Comparison of ENCODE assay signal across 8 cellular contexts in the genomic region with DNA sequence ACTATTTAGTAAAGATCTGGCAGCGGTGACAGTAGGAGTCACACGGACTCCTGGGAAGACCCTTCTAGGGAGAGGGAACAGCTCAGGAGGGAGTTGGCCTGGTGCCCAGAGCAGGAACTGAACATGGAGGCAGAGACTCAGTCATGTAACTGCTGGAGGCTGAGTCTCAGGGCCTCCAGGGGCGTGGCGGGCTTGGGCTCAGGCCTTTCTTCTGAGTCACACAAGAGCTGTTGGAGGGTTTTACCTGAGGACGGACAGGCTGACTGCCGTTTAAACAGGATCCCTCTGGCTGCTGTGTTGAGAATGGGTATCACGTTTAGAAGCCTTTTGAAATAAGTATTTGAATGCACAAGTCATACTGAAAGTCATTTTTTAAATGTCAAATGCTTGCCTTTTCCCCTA. TPM values are rescaled to one million over a fixed set of nuclear protein-coding genes. Genes with fewer than 3 reads are reported as not detected.
DNase-seq lines count a peak whose midpoint lies in the region; ATAC-seq and TF ChIP-seq lines count a peak whose summit lies in the region.

No MANE protein-coding gene starts in this region.

- TF ChIP-seq CTCF in heart right ventricle (IDR thresholded peaks at IDR 0.05) (no peak), stomach (IDR thresholded peaks at IDR 0.05) (no peak)

- ATAC-seq in left cardiac atrium: peak in 1 of 2 donors; percentile 68
- ATAC-seq in heart right ventricle: no peak
- no peak for ATAC-seq in GM18873 (IDR thresholded peaks at IDR 0.05; ENCODE audit: low FRiP score, unreplicated experiment)
- no peak for ATAC-seq in HG02678 (IDR thresholded peaks at IDR 0.05; ENCODE audit: unreplicated experiment)

- peak; percentile 38 for DNase-seq in left cardiac atrium
- no peak for DNase-seq in heart right ventricle
- DNase-seq in NCI-H2171 (lab: John Stamatoyannopoulos, UW): peak; percentile 27
- DNase-seq in stomach: peak; percentile 69
- no peak for DNase-seq in effector CD4-positive, alpha-beta T cell

- peak overlapping the region; percentile 45 to 50 for H3K9ac ChIP-seq in duodenal mucosa (ENCODE audit: low read depth in 1 of 2, low read length in 2 of 2)

- no peak for TF ChIP-seq EP300 in stomach (IDR thresholded peaks at IDR 0.05)

- intact Hi-C loops in left cardiac atrium (cut with DNase I): loop anchor here in 1 of 2 donors (5.0 kb wide), 1 partner anchor 324 kb away; no protein-coding TSS in a partner anchor
- intact Hi-C loops in heart right ventricle (cut with DNase I): loop anchor here in 1 of 10 donors (5.0 kb wide), 1 partner anchor 336 kb away; no protein-coding TSS in a partner anchor
- intact Hi-C loops in stomach (cut with DNase I; ENCODE audit: low total_unique reads): no loop called here

- no peaks in the 10 kb centered on the region for H3K9me3 ChIP-seq in heart right ventricle
- no peaks in the 10 kb centered on the region for H3K9me3 ChIP-seq in duodenal mucosa (ENCODE audit: control insufficient read depth in 1 of 2, low read length in 2 of 2)
- H3K9me3 ChIP-seq in stomach: no peaks in the 10 kb centered on the region

- WGBS in heart right ventricle, 2 donors: 80 to 82% methylated on average over 7 of the region's 7 CpGs
- 49 to 75% (median 59%) methylated on average over 7 of the region's 7 CpGs for WGBS in stomach, 5 donors

- TF ChIP-seq POLR2A in stomach (IDR thresholded peaks at IDR 0.05): no peak

- H3K4me3 ChIP-seq in heart right ventricle (no peak overlapping the region), duodenal mucosa (ENCODE audit: low read depth in 1 of 2, low read length in 2 of 2) (no peak overlapping the region), stomach (no peak overlapping the region)

- no peaks in the 10 kb centered on the region for H3K36me3 ChIP-seq in heart right ventricle
- H3K36me3 ChIP-seq in duodenal mucosa (ENCODE audit: control insufficient read depth in 1 of 2, insufficient read depth in 2 of 2, low read length in 2 of 2): no peaks in the 10 kb centered on the region
- H3K36me3 ChIP-seq in stomach: no peaks in the 10 kb centered on the region

- H3K27ac ChIP-seq in heart right ventricle: no peak overlapping the region
- H3K27ac ChIP-seq in duodenal mucosa (ENCODE audit: low read depth, low read length): peak overlapping the region; percentile 36
- H3K27ac ChIP-seq in stomach: peak overlapping the region in 1 of 5 donors; percentile 17

- no peaks in the 10 kb centered on the region for H3K27me3 ChIP-seq in heart right ventricle
- no peaks in the 10 kb centered on the region for H3K27me3 ChIP-seq in duodenal mucosa (ENCODE audit: control insufficient read depth in 1 of 2, insufficient read depth in 2 of 2, low read length in 2 of 2)
- no peaks in the 10 kb centered on the region for H3K27me3 ChIP-seq in stomach

- H3K4me1 ChIP-seq in heart right ventricle (no peaks in the 10 kb centered on the region), duodenal mucosa (ENCODE audit: control insufficient read depth in 1 of 2, insufficient read depth in 2 of 2, low read length in 2 of 2) (peaks cover 65 to 66% of the 10 kb centered on the region in 2 donors), stomach (peaks cover 0 to 20% (median 6%) of the 10 kb centered on the region in 4 donors)

RNA-seq across cellular contexts. Expression of a gene that starts 7.2 kb away (rescaled TPM):
- total RNA-seq in left cardiac atrium: 100 to 1,000 TPM in 1 of 2 donors, 10 to 100 TPM in 1; 48.7 to 114 TPM
- 10 to 100 TPM; 27.5 to 81.5 (median 46.5) TPM for total RNA-seq in heart right ventricle
- polyA plus RNA-seq in heart right ventricle: 10 to 100 TPM; 26.2 to 33.9 TPM
- 10 to 100 TPM; 33.8 to 80.0 (median 44.3) TPM for total RNA-seq in stomach
- 10 to 100 TPM; 40.2 to 60.3 (median 57.0) TPM for polyA plus RNA-seq in stomach

Comparison
In these comparisons a context has a peak if more than half of its experiments do, and no peak if none do; other contexts are left out.
1. DNase-seq: peak in left cardiac atrium (single experiment), NCI-H2171 (single experiment) and stomach (single experiment); none in heart right ventricle (0 of 2) and effector CD4-positive, alpha-beta T cell (single experiment).